Comparison of ENCODE assay signal across 8 cellular contexts in the genomic region with DNA sequence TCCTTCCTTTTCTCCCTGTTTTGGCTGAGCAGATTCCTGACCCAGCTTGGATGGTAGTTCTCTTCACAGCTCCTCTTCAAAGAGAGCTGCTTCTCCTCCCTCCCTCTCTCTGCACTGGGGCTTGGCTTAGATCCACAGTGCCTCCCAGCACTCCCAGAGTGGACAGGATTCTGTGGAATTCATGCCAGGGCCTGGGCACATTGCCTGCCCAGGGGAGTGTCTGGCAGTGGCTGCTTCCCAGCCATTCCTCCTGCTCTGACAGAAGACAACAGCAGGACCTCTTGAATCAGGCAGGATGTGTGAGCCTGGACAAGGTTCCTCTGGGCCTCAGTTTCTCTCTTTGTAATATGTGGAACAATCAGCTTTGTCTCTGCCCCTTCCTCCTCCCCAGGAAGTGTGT. TPM values are rescaled to one million over a fixed set of nuclear protein-coding genes. Genes with fewer than 3 reads are reported as not detected.
A peak's percentile ranks its signal among the peaks of the same experiment; 100 is the strongest.
DNase-seq lines count a peak whose midpoint lies in the region; ATAC-seq and TF ChIP-seq lines count a peak whose summit lies in the region.
"Had no signal": no experiment of that assay in that cellular context is flagged by ENCODE, and none has a peak within 500 bp of the region (broad histone marks: within the 10 kb centered on the region; RNA-seq: fewer than 3 reads in every experiment).

No MANE protein-coding gene starts in this region.

- H3K36me3 ChIP-seq in mammary epithelial cell (ENCODE audit: insufficient read depth, low read length): no peaks in the 10 kb centered on the region
- no peaks in the 10 kb centered on the region for H3K36me3 ChIP-seq in upper lobe of right lung

- H3K79me2 ChIP-seq in mammary epithelial cell (ENCODE audit: insufficient read depth, low read length): peaks cover 11% of the 10 kb centered on the region

- H3K9me3 ChIP-seq in mammary epithelial cell (replicated peaks; ENCODE audit: insufficient read depth, low read length) (no peaks in the 10 kb centered on the region), upper lobe of right lung (no peaks in the 10 kb centered on the region)

- H3K9ac ChIP-seq in mammary epithelial cell (ENCODE audit: insufficient read depth, low read length): no peak overlapping the region

- H4K20me1 ChIP-seq in mammary epithelial cell (ENCODE audit: insufficient read depth, low read length): no peaks in the 10 kb centered on the region

- H3K4me2 ChIP-seq in mammary epithelial cell (ENCODE audit: insufficient read depth, low read depth, low read length): peak overlapping the region; percentile 47

- no peak for TF ChIP-seq CTCF in mammary epithelial cell (conservative IDR thresholded peaks at IDR 0.05 in 1 of 2, IDR thresholded peaks at IDR 0.05 in 1 of 2; ENCODE audit: extremely low read depth in 1 of 2, insufficient read depth in 1 of 2, low read depth in 1 of 2, low read length in 2 of 2)
- no peak for TF ChIP-seq CTCF in upper lobe of right lung (IDR thresholded peaks at IDR 0.05)

- H3K4me1 ChIP-seq in mammary epithelial cell (ENCODE audit: insufficient read depth, low read length) (peaks cover 25% of the 10 kb centered on the region), upper lobe of right lung (peaks cover 53% of the 10 kb centered on the region)

- CTCF ChIA-PET in mammary epithelial cell (lab: Charles Lee; ENCODE audit: low non-redundant PET): no interaction called here

- H3K4me3 ChIP-seq in mammary epithelial cell (replicated peaks in 1 of 3; ENCODE audit: insufficient read depth in 1 of 3, low read depth in 2 of 3, low read length in 3 of 3) (no peak overlapping the region), upper lobe of right lung (no peak overlapping the region)

- BruUV-seq in mammary epithelial cell (replicated peaks; lab: Mats Ljungman, UMichigan): no TSS peak

- H2AFZ ChIP-seq in mammary epithelial cell (ENCODE audit: low read depth, low read length): peak overlapping the region; percentile 56

- peak; percentile 85 for DNase-seq in NCI-H1092 treated with DMSO at 0.1 percent for 48 hours (lab: John Stamatoyannopoulos, UW)
- peak; percentile 70 for DNase-seq in mammary epithelial cell
- DNase-seq in left lobe of liver (ENCODE audit: low spot score): peak; percentile 94
- peak; percentile 88 for DNase-seq in upper lobe of right lung
- no peak for DNase-seq in activated gamma-delta T cell (lab: John Stamatoyannopoulos, UW)
- DNase-seq in GM19240 (ENCODE audit: insufficient read length, low spot score): no peak
- DNase-seq in NCI-H774 (lab: John Stamatoyannopoulos, UW): no peak
- DNase-seq: activated T-cell treated with anti-CD3 and anti-CD28 coated beads, Interleukin-2, amount 50 U/mL, for 48 hours had no signal

- intact Hi-C loops in mammary epithelial cell (cut with micrococcal nuclease) (loop anchor here (10.0 kb wide), 2 partner anchors 215 to 1135 kb away; partner anchors contain the start of genes AP2B1 and LHX1), upper lobe of right lung (cut with DNase I) (no loop called here)

- in situ Hi-C loops in mammary epithelial cell (cut with MboI; ENCODE audit: low sequenced_read_pairs in 2 of 2): loop anchor here in 1 of 2 donors (5.0 kb wide), 1 partner anchor 33 kb away; no protein-coding TSS in a partner anchor

- dilution Hi-C loops in mammary epithelial cell (cut with HindIII; ENCODE audit: low sequenced_read_pairs): no loop called here

- ATAC-seq in left lobe of liver (peak; percentile 86), upper lobe of right lung (peak; percentile 65)

- H3K27ac ChIP-seq in mammary epithelial cell (ENCODE audit: insufficient read depth, low read depth, low read length) (no peak overlapping the region), upper lobe of right lung (peak overlapping the region; percentile 17)

- H3K27me3 ChIP-seq in mammary epithelial cell (ENCODE audit: insufficient read depth, low read length): no peaks in the 10 kb centered on the region
- H3K27me3 ChIP-seq in upper lobe of right lung: peaks cover 6% of the 10 kb centered on the region

RNA-seq across cellular contexts. Expression of gene MMP28, which starts 4.5 kb away (rescaled TPM):
- 10 to 100 TPM; 64.0 to 83.9 TPM for total RNA-seq in mammary epithelial cell
- polyA plus RNA-seq in mammary epithelial cell: 51.7 TPM
- polyA minus RNA-seq in mammary epithelial cell: 64.9 TPM
- total RNA-seq in left lobe of liver: 0.45 TPM
- 55.6 TPM for total RNA-seq in upper lobe of right lung

RNA-seq across cellular contexts. Expression of gene TAF15, which starts 9.3 kb away (rescaled TPM):
- total RNA-seq in mammary epithelial cell: 100 to 1,000 TPM in 1 of 2 donors, 10 to 100 TPM in 1; 67.2 to 270 TPM
- 26.0 TPM for polyA plus RNA-seq in mammary epithelial cell
- polyA minus RNA-seq in mammary epithelial cell: 170 TPM
- 63.1 TPM for total RNA-seq in left lobe of liver
- total RNA-seq in upper lobe of right lung: 142 TPM

RNA-seq across cellular contexts. Expression of gene C17orf50, which starts 39.3 kb away (rescaled TPM):
- total RNA-seq in mammary epithelial cell (not detected), left lobe of liver (not detected), upper lobe of right lung (not detected)
- not detected for polyA plus RNA-seq in mammary epithelial cell
- not detected for polyA minus RNA-seq in mammary epithelial cell

RNA-seq across cellular contexts. Expression of gene GAS2L2, which starts 46.9 kb away (rescaled TPM):
- total RNA-seq in mammary epithelial cell (under 1 TPM in 1 of 2 donors, not detected in 1; 0.24 TPM), left lobe of liver (not detected), upper lobe of right lung (not detected)
- polyA plus RNA-seq in mammary epithelial cell: 0.07 TPM
- polyA minus RNA-seq in mammary epithelial cell: 0.31 TPM

Comparison
In these comparisons a context has a peak if more than half of its experiments do, and no peak if none do; other contexts are left out.
1. DNase-seq: peak in NCI-H1092 treated with DMSO at 0.1 percent for 48 hours (single experiment), mammary epithelial cell (single experiment), left lobe of liver (single experiment) and upper lobe of right lung (single experiment); none in activated gamma-delta T cell (single experiment), GM19240 (single experiment) and NCI-H774 (single experiment).
2. RNA of gene MMP28, which starts 4.5 kb away (total RNA-seq): 64.0 to 83.9 TPM in mammary epithelial cell and 55.6 TPM in upper lobe of right lung (single experiment); 0.45 TPM in left lobe of liver (single experiment); every median in the first group is over 10 times any median in the second.